23 cellular contexts compared by ENCODE assay signal in the genomic region with DNA sequence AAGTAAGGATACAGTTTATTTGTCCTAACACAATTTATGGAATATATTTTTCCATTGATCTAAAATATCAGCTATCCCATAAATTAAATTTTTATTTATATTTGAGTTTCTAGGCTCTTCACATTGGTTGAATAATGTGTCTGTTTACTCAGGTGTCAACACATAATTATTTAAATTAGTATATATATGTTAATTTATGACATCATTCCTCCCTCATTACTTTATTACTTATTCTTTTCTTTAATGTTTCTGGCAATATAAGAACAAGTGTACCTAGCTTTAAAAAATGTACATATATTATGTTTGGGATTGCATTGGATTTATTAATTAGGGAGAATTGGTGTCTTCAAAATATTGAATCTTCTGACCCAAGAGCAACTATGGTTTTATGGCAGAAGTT. TPM values are rescaled to one million over a fixed set of nuclear protein-coding genes. Genes with fewer than 3 reads are reported as not detected.
DNase-seq lines count a peak whose midpoint lies in the region; FAIRE-seq and TF ChIP-seq lines count a peak whose summit lies in the region.
"Had no signal": no experiment of that assay in that cellular context is flagged by ENCODE, and none has a peak within 500 bp of the region (broad histone marks: within the 10 kb centered on the region; RNA-seq: fewer than 3 reads in every experiment).

No MANE protein-coding gene starts in this region.

- H3K27me3 ChIP-seq in brain microvascular endothelial cell (replicated peaks), result peaks cover 29% of the 10 kb centered on the region

- H3K4me3 Mint-ChIP-seq in activated CD4-positive, alpha-beta memory T cell treated with anti-CD3 and anti-CD28 coated beads, Interleukin-2, amount 10 ng/mL, durations not matched to agents 7 days and 5 days, result no peak overlapping the region
- H3K4me3 Mint-ChIP-seq: CD4-positive, alpha-beta memory T cell; CD4-positive, CD25-positive, alpha-beta regulatory T cell; CD8-positive, alpha-beta memory T cell had no signal

- H3K36me3 Mint-ChIP-seq in activated CD4-positive, alpha-beta memory T cell treated with anti-CD3 and anti-CD28 coated beads, Interleukin-2, amount 10 ng/mL, durations not matched to agents 7 days and 5 days (ENCODE audit: low read depth), result peaks cover 4% of the 10 kb centered on the region
- H3K36me3 Mint-ChIP-seq: CD14-positive monocyte had no signal

- TF ChIP-seq CTCF in HEK293 (tag by site-specific recombination; IDR thresholded peaks at IDR 0.05) (no peak), brain microvascular endothelial cell (IDR thresholded peaks at IDR 0.05; ENCODE audit: low read depth, low read length, missing control alignments) (no peak)

- H3K27me3 Mint-ChIP-seq in activated CD4-positive, alpha-beta memory T cell treated with anti-CD3 and anti-CD28 coated beads, Interleukin-2, amount 10 ng/mL, durations not matched to agents 7 days and 5 days, result peaks cover 41% of the 10 kb centered on the region

- peaks cover 9% of the 10 kb centered on the region for H3K9me3 Mint-ChIP-seq in activated CD4-positive, alpha-beta memory T cell treated with anti-CD3 and anti-CD28 coated beads, Interleukin-2, amount 10 ng/mL, durations not matched to agents 7 days and 5 days

- H3K4me1 Mint-ChIP-seq in activated CD4-positive, alpha-beta memory T cell treated with anti-CD3 and anti-CD28 coated beads, Interleukin-2, amount 10 ng/mL, durations not matched to agents 7 days and 5 days, result peaks cover 3% of the 10 kb centered on the region
- H3K4me1 Mint-ChIP-seq: CD14-positive monocyte had no signal

- CTCF ChIA-PET in HEK293 (lab: Yijun Ruan, JAX), result interaction anchor here (0.6 to 1.4 kb wide), 4 partner anchors 24 to 97 kb away, joined by 3 to 5 read pairs (median 4); no protein-coding TSS in a partner anchor
- CTCF ChIA-PET in activated CD4-positive, alpha-beta memory T cell treated with anti-CD3 and anti-CD28 coated beads, Interleukin-2, amount 10 ng/mL, durations not matched to agents 7 days and 5 days (lab: Charles Lee), result no interaction called here

- H3K4me1 ChIP-seq in HEK293 (ENCODE audit: control insufficient read depth, insufficient read depth, low read length), result no peaks in the 10 kb centered on the region
- H3K4me1 ChIP-seq: BE2C, BLaER1 had no signal

- H3K4me3 ChIP-seq in HEK293 (ENCODE audit: low read depth, low read length) (no peak overlapping the region), brain microvascular endothelial cell (ENCODE audit: low read depth, low read length) (no peak overlapping the region)
- H3K4me3 ChIP-seq: BLaER1, GM12878 had no signal

- H3K27ac ChIP-seq in HEK293 (ENCODE audit: extremely low read depth, low read depth, low read length) (no peak overlapping the region), brain microvascular endothelial cell (no peak overlapping the region)
- H3K27ac ChIP-seq: BLaER1 had no signal

- POLR2A ChIA-PET in HEK293 (lab: Yijun Ruan, JAX), result no interaction called here
- POLR2A ChIA-PET in activated CD4-positive, alpha-beta memory T cell treated with anti-CD3 and anti-CD28 coated beads, Interleukin-2, amount 10 ng/mL, durations not matched to agents 7 days and 5 days (lab: Charles Lee), result no interaction called here

- in situ Hi-C loops in brain microvascular endothelial cell (cut with HindIII; ENCODE audit: low pct_ligation_motif_present, low sequenced_read_pairs), result no loop called here

- FAIRE-seq in G401.6 (lab: Jason Lieb, UNC) (peak; percentile 6), islet of Langerhans (lab: Jason Lieb, UNC) (peak; percentile 41)
- FAIRE-seq: GM12878, GM12892, GM18507 had no signal

- H3K27ac Mint-ChIP-seq in activated CD4-positive, alpha-beta memory T cell treated with anti-CD3 and anti-CD28 coated beads, Interleukin-2, amount 10 ng/mL, durations not matched to agents 7 days and 5 days, result no peak overlapping the region
- H3K27ac Mint-ChIP-seq: CD14-positive monocyte; CD4-positive, alpha-beta memory T cell; CD4-positive, CD25-positive, alpha-beta regulatory T cell; CD8-positive, alpha-beta memory T cell had no signal

- no peaks in the 10 kb centered on the region for H3K36me3 ChIP-seq in HEK293 (ENCODE audit: control insufficient read depth in 2 of 2, insufficient read depth in 1 of 2, low read length in 2 of 2)
- H3K36me3 ChIP-seq in brain microvascular endothelial cell (replicated peaks), result no peaks in the 10 kb centered on the region
- H3K36me3 ChIP-seq: BE2C, BLaER1 had no signal

- H3K9me3 ChIP-seq in HEK293 (ENCODE audit: control insufficient read depth, insufficient read depth, low read depth, low read length), result no peaks in the 10 kb centered on the region
- H3K9me3 ChIP-seq: BE2C had no signal

- DNase-seq in brain microvascular endothelial cell, result no peak
- DNase-seq in NCI-H524 (lab: John Stamatoyannopoulos, UW), result no peak
- no peak for DNase-seq in activated CD4-positive, alpha-beta memory T cell treated with anti-CD3 and anti-CD28 coated beads, Interleukin-2, amount 10 ng/mL, durations not matched to agents 7 days and 5 days
- DNase-seq: 8988T; ACHN; BE2C; C1 segment of cervical spinal cord; CD4-positive, alpha-beta memory T cell; CD4-positive, CD25-positive, alpha-beta regulatory T cell; CD8-positive, alpha-beta memory T cell; COR-L47; DMS 273 treated with DMSO at 0.1 percent for 48 hours; DMS79 treated with DMSO at 0.1 percent for 48 hours; GDM1 had no signal

TF ChIP-seq in HEK293, 187 proteins besides CTCF, POLR2A, EP300 and RAD21:
- peak; percentile 9; the same call in 1 of the 2 replicates for TF ChIP-seq ZNF664 (tag by site-specific recombination; IDR thresholded peaks at IDR 0.05)
- TF ChIP-seq ZNF23 (tag by site-specific recombination; IDR thresholded peaks at IDR 0.05; ENCODE audit: borderline replicate concordance), result no peak
- TF ChIP-seq, protein P1, sequence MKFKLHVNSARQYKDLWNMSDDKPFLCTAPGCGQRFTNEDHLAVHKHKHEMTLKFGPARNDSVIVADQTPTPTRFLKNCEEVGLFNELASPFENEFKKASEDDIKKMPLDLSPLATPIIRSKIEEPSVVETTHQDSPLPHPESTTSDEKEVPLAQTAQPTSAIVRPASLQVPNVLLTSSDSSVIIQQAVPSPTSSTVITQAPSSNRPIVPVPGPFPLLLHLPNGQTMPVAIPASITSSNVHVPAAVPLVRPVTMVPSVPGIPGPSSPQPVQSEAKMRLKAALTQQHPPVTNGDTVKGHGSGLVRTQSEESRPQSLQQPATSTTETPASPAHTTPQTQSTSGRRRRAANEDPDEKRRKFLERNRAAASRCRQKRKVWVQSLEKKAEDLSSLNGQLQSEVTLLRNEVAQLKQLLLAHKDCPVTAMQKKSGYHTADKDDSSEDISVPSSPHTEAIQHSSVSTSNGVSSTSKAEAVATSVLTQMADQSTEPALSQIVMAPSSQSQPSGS (tag by site-specific recombination; IDR thresholded peaks at IDR 0.05; ENCODE audit: low read depth), result peak; percentile 65

RNA-seq across cellular contexts. Expression of a gene that starts 31.2 kb away (rescaled TPM):
- not detected for total RNA-seq in activated CD4-positive, alpha-beta memory T cell treated with anti-CD3 and anti-CD28 coated beads, Interleukin-2, amount 10 ng/mL, durations not matched to agents 7 days and 5 days
- total RNA-seq: A673; CD4-positive, alpha-beta memory T cell; CD4-positive, CD25-positive, alpha-beta regulatory T cell; CD8-positive, alpha-beta memory T cell had no signal
